24 cellular contexts compared by ENCODE assay signal in genomic region chr10:10120671-10121070, GRCh38.
"Had no signal": no experiment of that assay in that cellular context is flagged by ENCODE, and none has a peak within 500 bp of the region (broad histone marks: within the 10 kb centered on the region; RNA-seq: fewer than 3 reads in every experiment).

No MANE protein-coding gene starts in this region.

- H3K36me3 ChIP-seq: esophagus squamous epithelium, gastrocnemius medialis, heart right ventricle, left lung, lower lobe of right lung had no signal

- H3K36me3 Mint-ChIP-seq: mesothelial cell of epicardium; naive B cell; naive thymus-derived CD8-positive, alpha-beta T cell had no signal

- H3K9me3 ChIP-seq: esophagus squamous epithelium, gastrocnemius medialis, lower lobe of right lung, mucosa of descending colon had no signal

- H3K4me3 ChIP-seq: coronary artery, dorsolateral prefrontal cortex, esophagus squamous epithelium, gastrocnemius medialis, heart right ventricle, left lung, lower lobe of right lung, mucosa of descending colon had no signal

- H3K27ac Mint-ChIP-seq: mesothelial cell of epicardium; naive thymus-derived CD8-positive, alpha-beta T cell had no signal

- H3K27me3 Mint-ChIP-seq: naive B cell had no signal

- H3K27me3 ChIP-seq: dorsolateral prefrontal cortex, esophagus squamous epithelium, gastrocnemius medialis, heart right ventricle, left lung had no signal

- DNase-seq: dermis blood vessel endothelial cell; dorsolateral prefrontal cortex; effector CD4-positive, alpha-beta T cell; effector memory CD4-positive, alpha-beta T cell; erythroblast; esophagus squamous epithelium; foreskin fibroblast; foreskin melanocyte; gastrocnemius medialis; glutamatergic neuron; head of caudate nucleus; heart right ventricle; hippocampal formation; left cardiac atrium; left lung; left ventricle myocardium superior; lower lobe of right lung; mesenchymal stem cell; mucosa of descending colon; naive B cell; naive thymus-derived CD8-positive, alpha-beta T cell had no signal

- H3K4me3 Mint-ChIP-seq: mesothelial cell of epicardium; naive B cell; naive thymus-derived CD8-positive, alpha-beta T cell had no signal

- H3K4me1 Mint-ChIP-seq: mesothelial cell of epicardium; naive B cell; naive thymus-derived CD8-positive, alpha-beta T cell had no signal

- H3K27ac ChIP-seq: coronary artery, dorsolateral prefrontal cortex, epithelial cell of prostate, esophagus squamous epithelium, gastrocnemius medialis, left lung, lower lobe of right lung had no signal

- H3K4me1 ChIP-seq: esophagus squamous epithelium, gastrocnemius medialis, left lung, lower lobe of right lung had no signal
